Comparison of ENCODE assay signal across 8 cellular contexts in genomic region chr20:44326391-44327159, GRCh38.
DNase-seq lines count a peak whose midpoint lies in the region; ATAC-seq lines count a peak whose summit lies in the region.

No MANE protein-coding gene starts in this region.

- ATAC-seq in GM18498 (IDR thresholded peaks at IDR 0.05; ENCODE audit: unreplicated experiment) (no peak), HG03108 (IDR thresholded peaks at IDR 0.05; ENCODE audit: unreplicated experiment) (no peak)

- no peak overlapping the region for H3K27ac Mint-ChIP-seq in activated naive CD4-positive, alpha-beta T cell treated with anti-CD3 and anti-CD28 coated beads, Interleukin-2, amount 10 ng/mL, durations not matched to agents 7 days and 5 days

- CTCF ChIA-PET in activated naive CD4-positive, alpha-beta T cell treated with anti-CD3 and anti-CD28 coated beads, Interleukin-2, amount 10 ng/mL, durations not matched to agents 7 days and 5 days (lab: Charles Lee) = interaction anchor here (0.9 to 3.7 kb wide), 4 partner anchors 39 to 111 kb away, joined by 3 to 17 read pairs (median 4); no protein-coding TSS in a partner anchor

- peaks cover 24% of the 10 kb centered on the region for H3K27me3 Mint-ChIP-seq in activated naive CD4-positive, alpha-beta T cell treated with anti-CD3 and anti-CD28 coated beads, Interleukin-2, amount 10 ng/mL, durations not matched to agents 7 days and 5 days

- H3K9me3 Mint-ChIP-seq in activated naive CD4-positive, alpha-beta T cell treated with anti-CD3 and anti-CD28 coated beads, Interleukin-2, amount 10 ng/mL, durations not matched to agents 7 days and 5 days = no peaks in the 10 kb centered on the region

- H3K36me3 Mint-ChIP-seq in activated naive CD4-positive, alpha-beta T cell treated with anti-CD3 and anti-CD28 coated beads, Interleukin-2, amount 10 ng/mL, durations not matched to agents 7 days and 5 days = no peaks in the 10 kb centered on the region

- H3K4me3 Mint-ChIP-seq in activated naive CD4-positive, alpha-beta T cell treated with anti-CD3 and anti-CD28 coated beads, Interleukin-2, amount 10 ng/mL, durations not matched to agents 7 days and 5 days = no peak overlapping the region

- DNase-seq in HuH-7.5 (ENCODE audit: low spot score) (peak; percentile 38), HK-2 (ENCODE audit: unreplicated experiment) (no peak), NCI-H524 treated with DMSO at 0.1 percent for 48 hours (lab: John Stamatoyannopoulos, UW) (no peak)
- peak; percentile 25 for DNase-seq in activated naive CD4-positive, alpha-beta T cell treated with anti-CD3 and anti-CD28 coated beads, Interleukin-2, amount 10 ng/mL, durations not matched to agents 7 days and 5 days
- peak; percentile 42 for DNase-seq in stimulated activated CD8-positive, alpha-beta memory T cell treated with anti-CD3 and anti-CD28 coated beads, Interleukin-4, amount 100 ng/mL, for 48 hours

- H3K4me1 Mint-ChIP-seq in activated naive CD4-positive, alpha-beta T cell treated with anti-CD3 and anti-CD28 coated beads, Interleukin-2, amount 10 ng/mL, durations not matched to agents 7 days and 5 days = no peaks in the 10 kb centered on the region

- peak overlapping the region; percentile 6 for H3K4me3 ChIP-seq in iPS-11a (ENCODE audit: low read depth, low read length)

Comparison
In these comparisons a context has a peak if more than half of its experiments do, and no peak if none do; other contexts are left out.
1. DNase-seq: peak in HuH-7.5 (single experiment), activated naive CD4-positive, alpha-beta T cell treated with anti-CD3 and anti-CD28 coated beads, Interleukin-2, amount 10 ng/mL, durations not matched to agents 7 days and 5 days (single experiment) and stimulated activated CD8-positive, alpha-beta memory T cell treated with anti-CD3 and anti-CD28 coated beads, Interleukin-4, amount 100 ng/mL, for 48 hours (single experiment); none in HK-2 (single experiment) and NCI-H524 treated with DMSO at 0.1 percent for 48 hours (single experiment).